In the genomic region with DNA sequence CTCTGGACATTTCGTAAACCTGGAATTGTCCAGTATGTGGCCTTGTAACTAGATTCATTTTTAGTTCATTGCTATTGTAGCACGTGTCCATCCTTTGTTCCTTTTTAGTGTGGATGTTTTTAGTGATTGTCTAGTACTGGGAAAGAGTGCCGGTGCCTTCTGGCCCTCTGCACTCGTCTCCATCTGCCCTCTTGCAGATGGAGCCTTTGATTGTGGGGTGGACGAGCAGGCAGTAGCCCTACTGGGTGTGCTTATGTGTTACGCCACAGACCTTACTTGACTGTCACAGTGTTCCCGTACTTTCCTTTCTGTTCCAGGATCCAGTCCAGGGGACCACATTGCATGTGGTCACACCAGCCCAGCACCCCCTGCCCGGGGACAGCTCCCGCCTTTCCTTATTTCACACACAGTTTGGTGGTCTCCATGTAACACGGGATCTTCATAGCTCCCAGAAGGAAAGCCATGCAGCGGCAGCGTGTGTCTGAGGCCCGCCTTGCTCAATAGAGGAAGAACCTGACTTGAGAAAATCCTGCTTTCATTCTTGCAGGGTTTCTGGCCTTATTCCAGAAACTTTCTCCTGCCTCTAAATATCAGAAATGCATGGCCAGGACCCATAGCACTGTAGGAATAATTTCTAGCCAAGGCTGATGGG, we compare ENCODE assay signal across 20 cellular contexts. TPM values are rescaled to one million over a fixed set of nuclear protein-coding genes. Genes with fewer than 3 reads are reported as not detected.
A peak's percentile ranks its signal among the peaks of the same experiment; 100 is the strongest.
DNase-seq lines count a peak whose midpoint lies in the region; ATAC-seq and TF ChIP-seq lines count a peak whose summit lies in the region.
"Had no signal": no experiment of that assay in that cellular context is flagged by ENCODE, and none has a peak within 500 bp of the region (broad histone marks: within the 10 kb centered on the region; RNA-seq: fewer than 3 reads in every experiment).

No MANE protein-coding gene starts in this region.

- H3K4me3 Mint-ChIP-seq in activated CD4-positive, alpha-beta T cell treated with anti-CD3 and anti-CD28 coated beads for 36 hours, result no peak overlapping the region
- no peak overlapping the region for H3K4me3 Mint-ChIP-seq in activated CD4-positive, alpha-beta T cell treated with anti-CD3 and anti-CD28 coated beads, Interleukin-2, amount 10 ng/mL, durations not matched to agents 7 days and 5 days
- H3K4me3 Mint-ChIP-seq in Caco-2 (ENCODE audit: unreplicated experiment), result no peak overlapping the region
- H3K4me3 Mint-ChIP-seq: CD4-positive, alpha-beta memory T cell; effector memory CD8-positive, alpha-beta T cell; HFFc6; stimulated activated effector memory CD8-positive, alpha-beta T cell treated with anti-CD3 and anti-CD28 coated beads, Interleukin-12 subunit alpha, Interleukin-12 subunit beta, amount 100 ng/mL, for 72 hours had no signal

- TF ChIP-seq POLR2A in lower leg skin (IDR thresholded peaks at IDR 0.05), result no peak

- BruUV-seq in PC-9 (replicated peaks; lab: Mats Ljungman, UMichigan) (no TSS peak), Caco-2 (replicated peaks; lab: Mats Ljungman, UMichigan) (no TSS peak)

- H3K36me3 ChIP-seq in PC-9 (ENCODE audit: low read depth) (no peaks in the 10 kb centered on the region), esophagus (ENCODE audit: control insufficient read depth in 2 of 2, insufficient read depth in 2 of 2, low read length in 1 of 2) (no peaks in the 10 kb centered on the region), skeletal muscle tissue (ENCODE audit: control insufficient read depth in 3 of 3, insufficient read depth in 3 of 3, low read length in 3 of 3) (peaks cover 0 to 3% (median 3%) of the 10 kb centered on the region in 3 donors), Caco-2 (ENCODE audit: control insufficient read depth, insufficient read depth, low read length) (no peaks in the 10 kb centered on the region)
- H3K36me3 ChIP-seq: ovary, uterus had no signal

- H3K27ac Mint-ChIP-seq in activated CD4-positive, alpha-beta T cell treated with anti-CD3 and anti-CD28 coated beads for 36 hours, result peak overlapping the region; percentile 32
- H3K27ac Mint-ChIP-seq in activated CD4-positive, alpha-beta T cell treated with anti-CD3 and anti-CD28 coated beads, Interleukin-2, amount 10 ng/mL, durations not matched to agents 7 days and 5 days, result no peak overlapping the region
- H3K27ac Mint-ChIP-seq in Caco-2 (ENCODE audit: unreplicated experiment), result no peak overlapping the region
- H3K27ac Mint-ChIP-seq: stimulated activated effector memory CD8-positive, alpha-beta T cell treated with anti-CD3 and anti-CD28 coated beads, Interleukin-12 subunit alpha, Interleukin-12 subunit beta, amount 100 ng/mL, for 72 hours had no signal

- H3K9me3 ChIP-seq in PC-9 (ENCODE audit: insufficient read depth, low read depth) (no peaks in the 10 kb centered on the region), esophagus (ENCODE audit: control insufficient read depth in 2 of 2, insufficient read depth in 1 of 2, low read depth in 1 of 2, low read length in 1 of 2) (no peaks in the 10 kb centered on the region), skeletal muscle tissue (ENCODE audit: control insufficient read depth in 3 of 3, low read length in 3 of 3) (no peaks in the 10 kb centered on the region), Caco-2 (no peaks in the 10 kb centered on the region)
- H3K9me3 ChIP-seq: left lung, ovary, uterus had no signal

- CTCF ChIA-PET in activated CD4-positive, alpha-beta T cell treated with anti-CD3 and anti-CD28 coated beads for 36 hours (lab: Charles Lee), result interaction anchor here (0.6 kb wide), 1 partner anchor 283 kb away, joined by 3 read pairs; no protein-coding TSS in a partner anchor
- CTCF ChIA-PET in activated CD4-positive, alpha-beta T cell treated with anti-CD3 and anti-CD28 coated beads, Interleukin-2, amount 10 ng/mL, durations not matched to agents 7 days and 5 days (lab: Charles Lee), result interaction anchor here (0.9 kb wide), 1 partner anchor 9 kb away, joined by 4 read pairs; no protein-coding TSS in a partner anchor
- CTCF ChIA-PET in PC-9 (lab: Charles Lee) (interaction anchor here (0.6 kb wide), 1 partner anchor 22 kb away, joined by 5 read pairs; no protein-coding TSS in a partner anchor), Caco-2 (lab: Charles Lee) (no interaction called here)

- peak overlapping the region; percentile 77 for H3K27ac ChIP-seq in PC-9
- H3K27ac ChIP-seq in esophagus (ENCODE audit: low read depth in 2 of 2, low read length in 1 of 2), result peak overlapping the region; percentile 18 to 56
- H3K27ac ChIP-seq in skeletal muscle tissue (ENCODE audit: low read depth, low read length), result no peak overlapping the region
- H3K27ac ChIP-seq: ovary, uterus had no signal

- DNase-seq in activated CD4-positive, alpha-beta T cell treated with anti-CD3 and anti-CD28 coated beads for 36 hours, result no peak
- DNase-seq in activated CD4-positive, alpha-beta T cell treated with anti-CD3 and anti-CD28 coated beads, Interleukin-2, amount 10 ng/mL, durations not matched to agents 7 days and 5 days, result no peak
- DNase-seq in PC-9 (peak in 1 of 2 experiments; percentile 41), lower leg skin (ENCODE audit: low spot score in 2 of 2) (no peak), Caco-2 (no peak)
- DNase-seq: activated naive CD4-positive, alpha-beta T cell; CD4-positive, alpha-beta memory T cell; effector memory CD8-positive, alpha-beta T cell; left lung; NCI-H2029 treated with DMSO at 0.1 percent for 48 hours; NCI-H524 treated with DMSO at 0.1 percent for 48 hours; ovary; small intestine had no signal

- 73 to 80% methylated on average over 13 of the region's 13 CpGs for WGBS in esophagus, 2 donors
- 85 to 89% methylated on average over 13 of the region's 13 CpGs for WGBS in lower leg skin, 2 donors

- H3K9ac ChIP-seq in skeletal muscle tissue (ENCODE audit: low read depth in 1 of 3, low read length in 3 of 3), result peak overlapping the region in 2 of 3 donors; percentile 25 to 33

- H3K36me3 Mint-ChIP-seq in activated CD4-positive, alpha-beta T cell treated with anti-CD3 and anti-CD28 coated beads for 36 hours (ENCODE audit: low read depth), result peaks cover 3% of the 10 kb centered on the region
- peaks cover 5% of the 10 kb centered on the region for H3K36me3 Mint-ChIP-seq in activated CD4-positive, alpha-beta T cell treated with anti-CD3 and anti-CD28 coated beads, Interleukin-2, amount 10 ng/mL, durations not matched to agents 7 days and 5 days (ENCODE audit: low read depth)
- no peaks in the 10 kb centered on the region for H3K36me3 Mint-ChIP-seq in Caco-2 (ENCODE audit: insufficient read depth, unreplicated experiment)
- H3K36me3 Mint-ChIP-seq: stimulated activated effector memory CD8-positive, alpha-beta T cell treated with anti-CD3 and anti-CD28 coated beads, Interleukin-12 subunit alpha, Interleukin-12 subunit beta, amount 100 ng/mL, for 72 hours had no signal

- H3K4me1 ChIP-seq in PC-9 (replicated peaks; ENCODE audit: insufficient read depth) (peaks cover 22% of the 10 kb centered on the region), esophagus (ENCODE audit: control insufficient read depth in 2 of 2, insufficient read depth in 2 of 2, low read length in 1 of 2) (peaks cover 7 to 11% of the 10 kb centered on the region in 2 donors), skeletal muscle tissue (ENCODE audit: control insufficient read depth in 3 of 3, insufficient read depth in 3 of 3, low read length in 3 of 3) (peaks cover 4 to 8% (median 5%) of the 10 kb centered on the region in 3 donors), Caco-2 (no peaks in the 10 kb centered on the region)
- H3K4me1 ChIP-seq: uterus had no signal

- H3K27me3 ChIP-seq in PC-9 (ENCODE audit: insufficient read depth, low read depth), result no peaks in the 10 kb centered on the region
- no peaks in the 10 kb centered on the region for H3K27me3 ChIP-seq in esophagus (ENCODE audit: control insufficient read depth in 1 of 2, insufficient read depth in 2 of 2, low read length in 2 of 2)
- no peaks in the 10 kb centered on the region for H3K27me3 ChIP-seq in skeletal muscle tissue (ENCODE audit: control insufficient read depth in 3 of 3, insufficient read depth in 3 of 3, low read length in 3 of 3)
- H3K27me3 ChIP-seq in Caco-2 (replicated peaks; ENCODE audit: control insufficient read depth, insufficient read depth, low read length), result no peaks in the 10 kb centered on the region
- H3K27me3 ChIP-seq: left lung, ovary, uterus had no signal

- POLR2A ChIA-PET in activated CD4-positive, alpha-beta T cell treated with anti-CD3 and anti-CD28 coated beads for 36 hours (lab: Charles Lee), result no interaction called here
- POLR2A ChIA-PET in activated CD4-positive, alpha-beta T cell treated with anti-CD3 and anti-CD28 coated beads, Interleukin-2, amount 10 ng/mL, durations not matched to agents 7 days and 5 days (lab: Charles Lee), result no interaction called here
- POLR2A ChIA-PET in PC-9 (lab: Charles Lee; ENCODE audit: unreplicated experiment) (interaction anchor here (0.7 kb wide), 2 partner anchors 126 to 916 kb away, joined by 3 read pairs; no protein-coding TSS in a partner anchor), Caco-2 (lab: Charles Lee) (no interaction called here)

- peaks cover 20% of the 10 kb centered on the region for H3F3A ChIP-seq in PC-9 (ENCODE audit: insufficient read depth, low read depth)

- no peaks in the 10 kb centered on the region for H3K9me2 ChIP-seq in PC-9 (ENCODE audit: insufficient read depth)

- TF ChIP-seq CTCF in PC-9 (conservative IDR thresholded peaks at IDR 0.05), result no peak
- no peak for TF ChIP-seq CTCF in lower leg skin (IDR thresholded peaks at IDR 0.05)
- TF ChIP-seq CTCF in Caco-2 (IDR thresholded peaks at IDR 0.05; ENCODE audit: insufficient read depth in 1 of 2, low read depth in 1 of 2, low read length in 1 of 2, severe bottlenecking in 1 of 2, unreplicated experiment in 1 of 2), result no peak

- no peak for ATAC-seq in activated CD4-positive, alpha-beta T cell treated with anti-CD3 and anti-CD28 coated beads for 36 hours
- no peak for ATAC-seq in HG02970 (IDR thresholded peaks at IDR 0.05; ENCODE audit: low FRiP score, unreplicated experiment)
- ATAC-seq: effector memory CD8-positive, alpha-beta T cell; left lung; Panc1; stimulated activated effector memory CD8-positive, alpha-beta T cell treated with anti-CD3 and anti-CD28 coated beads, Interleukin-12 subunit alpha, Interleukin-12 subunit beta, amount 100 ng/mL, for 72 hours had no signal

- H3K9me3 Mint-ChIP-seq in activated CD4-positive, alpha-beta T cell treated with anti-CD3 and anti-CD28 coated beads for 36 hours (ENCODE audit: low read depth), result no peaks in the 10 kb centered on the region
- H3K9me3 Mint-ChIP-seq in activated CD4-positive, alpha-beta T cell treated with anti-CD3 and anti-CD28 coated beads, Interleukin-2, amount 10 ng/mL, durations not matched to agents 7 days and 5 days, result no peaks in the 10 kb centered on the region
- H3K9me3 Mint-ChIP-seq in Caco-2 (ENCODE audit: unreplicated experiment), result no peaks in the 10 kb centered on the region
- H3K9me3 Mint-ChIP-seq: effector memory CD8-positive, alpha-beta T cell; HFFc6; stimulated activated effector memory CD8-positive, alpha-beta T cell treated with anti-CD3 and anti-CD28 coated beads, Interleukin-12 subunit alpha, Interleukin-12 subunit beta, amount 100 ng/mL, for 72 hours had no signal

- no peaks in the 10 kb centered on the region for H3K27me3 Mint-ChIP-seq in activated CD4-positive, alpha-beta T cell treated with anti-CD3 and anti-CD28 coated beads for 36 hours
- H3K27me3 Mint-ChIP-seq in activated CD4-positive, alpha-beta T cell treated with anti-CD3 and anti-CD28 coated beads, Interleukin-2, amount 10 ng/mL, durations not matched to agents 7 days and 5 days, result no peaks in the 10 kb centered on the region
- H3K27me3 Mint-ChIP-seq in Caco-2 (ENCODE audit: insufficient read depth, unreplicated experiment), result no peaks in the 10 kb centered on the region
- H3K27me3 Mint-ChIP-seq: CD4-positive, alpha-beta memory T cell; effector memory CD8-positive, alpha-beta T cell had no signal

- no peaks in the 10 kb centered on the region for H4K20me1 ChIP-seq in PC-9 (ENCODE audit: insufficient read depth)

- no peaks in the 10 kb centered on the region for H3K79me2 ChIP-seq in PC-9 (ENCODE audit: low read depth)

- intact Hi-C loops in activated CD4-positive, alpha-beta T cell treated with anti-CD3 and anti-CD28 coated beads for 36 hours (cut with DNase I, micrococcal nuclease), result no loop called here
- intact Hi-C loops in PC-9 (cut with micrococcal nuclease; ENCODE audit: unreplicated experiment), result loop anchor here (2.0 kb wide), 1 partner anchor 42 kb away; no protein-coding TSS in a partner anchor
- intact Hi-C loops in lower leg skin (cut with DNase I; ENCODE audit: low total_unique reads), result no loop called here
- intact Hi-C loops in Caco-2 (cut with micrococcal nuclease; ENCODE audit: unreplicated experiment), result no loop called here

- H3K4me3 ChIP-seq in PC-9, result peak overlapping the region; percentile 35; the same call in 1 of the 2 replicates
- no peak overlapping the region for H3K4me3 ChIP-seq in esophagus (ENCODE audit: low read depth in 1 of 2, low read length in 2 of 2)
- no peak overlapping the region for H3K4me3 ChIP-seq in skeletal muscle tissue (ENCODE audit: low read length in 3 of 3)
- no peak overlapping the region for H3K4me3 ChIP-seq in lower leg skin (ENCODE audit: low read depth, poor library complexity, severe bottlenecking)
- no peak overlapping the region for H3K4me3 ChIP-seq in Caco-2 (ENCODE audit: low read depth, low read length)
- H3K4me3 ChIP-seq: left lung, ovary, uterus had no signal

- H2AFZ ChIP-seq in PC-9, result no peak overlapping the region

- peaks cover 16% of the 10 kb centered on the region for H3K4me1 Mint-ChIP-seq in activated CD4-positive, alpha-beta T cell treated with anti-CD3 and anti-CD28 coated beads for 36 hours
- peaks cover 4% of the 10 kb centered on the region for H3K4me1 Mint-ChIP-seq in activated CD4-positive, alpha-beta T cell treated with anti-CD3 and anti-CD28 coated beads, Interleukin-2, amount 10 ng/mL, durations not matched to agents 7 days and 5 days
- peaks cover 6% of the 10 kb centered on the region for H3K4me1 Mint-ChIP-seq in Caco-2 (ENCODE audit: low read depth, unreplicated experiment)

- peak overlapping the region; percentile 74 for H3K4me2 ChIP-seq in PC-9

RNA-seq across cellular contexts. Expression of gene KIAA0513, which starts 8.9 kb away (rescaled TPM):
- total RNA-seq in activated CD4-positive, alpha-beta T cell treated with anti-CD3 and anti-CD28 coated beads for 36 hours, result 10 to 100 TPM in 1 of 2 experiments, 1 to 10 TPM in 1; 9.6 to 10.4 TPM
- total RNA-seq in activated CD4-positive, alpha-beta T cell treated with anti-CD3 and anti-CD28 coated beads, Interleukin-2, amount 10 ng/mL, durations not matched to agents 7 days and 5 days, result 10 to 100 TPM; 13.6 to 14.8 TPM
- total RNA-seq in PC-9 (2021) (4.2 and 4.3 TPM in 2 replicates), skeletal muscle tissue (5.7 TPM), lower leg skin (10 to 100 TPM; 37.5 to 48.1 (median 39.2) TPM), Caco-2 (2022) (7.1 and 7.9 TPM in 2 replicates)
- polyA plus RNA-seq in esophagus, result 1 to 10 TPM; 3.0 to 3.7 TPM

RNA-seq across cellular contexts. Expression of gene ZDHHC7, which starts 25.2 kb away (rescaled TPM):
- 10 to 100 TPM; 25.1 to 27.8 TPM for total RNA-seq in activated CD4-positive, alpha-beta T cell treated with anti-CD3 and anti-CD28 coated beads for 36 hours
- total RNA-seq in activated CD4-positive, alpha-beta T cell treated with anti-CD3 and anti-CD28 coated beads, Interleukin-2, amount 10 ng/mL, durations not matched to agents 7 days and 5 days, result 10 to 100 TPM; 30.7 to 33.9 TPM
- total RNA-seq in PC-9 (2021) (79.3 and 85.1 TPM in 2 replicates), skeletal muscle tissue (19.8 TPM), lower leg skin (10 to 100 TPM; 39.7 to 56.5 (median 47.3) TPM), Caco-2 (2022) (82.8 and 85.7 TPM in 2 replicates)
- polyA plus RNA-seq in esophagus, result 10 to 100 TPM; 17.1 to 17.9 TPM
